ENCODE assay signal across 8 cellular contexts in the genomic region with DNA sequence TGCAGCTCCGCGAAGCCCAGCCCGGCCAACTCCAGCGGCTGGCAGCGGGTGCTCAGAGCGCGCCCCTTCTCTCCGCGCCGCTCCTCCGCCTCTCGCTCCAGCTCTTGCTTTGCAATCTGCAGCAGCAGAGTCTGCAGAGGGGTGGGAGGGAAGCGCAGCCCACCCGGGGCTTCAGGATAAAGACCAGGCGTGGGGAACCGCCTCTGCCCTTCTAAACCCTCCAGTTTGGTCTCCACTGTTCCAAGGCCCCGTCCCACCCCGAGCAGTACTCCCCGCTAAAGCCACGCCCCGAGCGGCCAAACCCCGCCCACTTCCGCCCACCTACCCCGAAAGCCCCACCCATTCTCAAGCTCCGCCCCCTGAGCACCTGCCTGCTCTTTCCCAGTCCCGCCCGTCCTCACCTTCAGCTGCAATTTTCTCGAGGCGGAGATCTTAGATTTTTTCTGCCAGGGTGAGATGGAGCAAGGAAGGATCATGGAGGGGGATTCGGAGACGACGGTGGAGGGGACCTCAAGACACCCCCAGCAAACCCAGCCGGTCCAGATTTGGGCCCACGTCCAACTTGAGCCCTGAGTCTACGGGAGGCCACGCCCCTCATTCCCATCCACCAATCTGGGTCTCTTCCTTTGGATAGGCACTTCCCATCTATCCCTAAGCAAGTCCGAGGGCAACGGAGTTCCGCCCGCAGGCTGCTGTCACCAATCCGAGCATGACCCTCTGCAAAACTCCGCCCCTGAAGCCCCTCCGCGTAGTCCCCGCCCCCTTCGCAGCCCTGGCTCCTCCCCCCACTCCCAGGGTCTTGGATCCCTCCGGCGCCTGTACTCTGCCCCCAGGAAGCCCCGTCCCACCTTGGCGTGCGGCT. TPM values are rescaled to one million over a fixed set of nuclear protein-coding genes. Genes with fewer than 3 reads are reported as not detected.
DNase-seq lines count a peak whose midpoint lies in the region; ATAC-seq lines count a peak whose summit lies in the region.

No MANE protein-coding gene starts in this region.

- peaks cover 29% of the 10 kb centered on the region for H3K27me3 Mint-ChIP-seq in activated CD4-positive, alpha-beta memory T cell treated with anti-CD3 and anti-CD28 coated beads for 36 hours

- ATAC-seq in GM21825 (IDR thresholded peaks at IDR 0.05; ENCODE audit: unreplicated experiment), result no peak
- ATAC-seq in GM19467 (IDR thresholded peaks at IDR 0.05; ENCODE audit: unreplicated experiment), result no peak

- H3K9me3 ChIP-seq in skeletal muscle satellite cell (replicated peaks; ENCODE audit: low read length), result no peaks in the 10 kb centered on the region

- DNase-seq in EH (ENCODE audit: low read depth) (peak; percentile 71), NCI-H1105 treated with DMSO at 0.1 percent for 48 hours (lab: John Stamatoyannopoulos, UW) (peak; percentile 68), cardiac septum (ENCODE audit: low spot score) (peak; percentile 84), AG20443 (ENCODE audit: low spot score) (no peak)
- peak; percentile 60 for DNase-seq in activated CD4-positive, alpha-beta memory T cell treated with anti-CD3 and anti-CD28 coated beads for 36 hours

- intact Hi-C loops in activated CD4-positive, alpha-beta memory T cell treated with anti-CD3 and anti-CD28 coated beads for 36 hours (cut with micrococcal nuclease), result no loop called here
- intact Hi-C loops in cardiac septum (cut with DNase I), result no loop called here

- no peak overlapping the region for H3K27ac Mint-ChIP-seq in activated CD4-positive, alpha-beta memory T cell treated with anti-CD3 and anti-CD28 coated beads for 36 hours

- peaks cover 10% of the 10 kb centered on the region for H3K27me3 ChIP-seq in skeletal muscle satellite cell (ENCODE audit: control insufficient read depth, insufficient read depth, low read length)

- POLR2A ChIA-PET in activated CD4-positive, alpha-beta memory T cell treated with anti-CD3 and anti-CD28 coated beads for 36 hours (lab: Charles Lee), result no interaction called here

- H3K36me3 Mint-ChIP-seq in activated CD4-positive, alpha-beta memory T cell treated with anti-CD3 and anti-CD28 coated beads for 36 hours, result no peaks in the 10 kb centered on the region

- no peak overlapping the region for H3K4me3 ChIP-seq in skeletal muscle satellite cell (ENCODE audit: low read length)

- H3K9me3 Mint-ChIP-seq in activated CD4-positive, alpha-beta memory T cell treated with anti-CD3 and anti-CD28 coated beads for 36 hours, result peaks cover 10% of the 10 kb centered on the region

- H3K4me3 Mint-ChIP-seq in activated CD4-positive, alpha-beta memory T cell treated with anti-CD3 and anti-CD28 coated beads for 36 hours, result no peak overlapping the region

- H3K4me1 Mint-ChIP-seq in activated CD4-positive, alpha-beta memory T cell treated with anti-CD3 and anti-CD28 coated beads for 36 hours (ENCODE audit: low read depth), result peaks cover 18% of the 10 kb centered on the region

- no peak overlapping the region for H3K9ac ChIP-seq in skeletal muscle satellite cell (ENCODE audit: low read depth, low read length)

- H3K4me1 ChIP-seq in skeletal muscle satellite cell (ENCODE audit: control insufficient read depth, insufficient read depth, low read length), result peaks cover 8% of the 10 kb centered on the region

- CTCF ChIA-PET in activated CD4-positive, alpha-beta memory T cell treated with anti-CD3 and anti-CD28 coated beads for 36 hours (lab: Charles Lee), result interaction anchor here (0.9 kb wide), 1 partner anchor 10 kb away, joined by 3 read pairs; no protein-coding TSS in a partner anchor

- H3K36me3 ChIP-seq in skeletal muscle satellite cell (ENCODE audit: insufficient read depth, low read length), result no peaks in the 10 kb centered on the region

- peak overlapping the region; percentile 25 for H3K4me2 ChIP-seq in skeletal muscle satellite cell (ENCODE audit: low read length)

RNA-seq across cellular contexts. Expression of a gene that starts 1.1 kb away (rescaled TPM):
- not detected for total RNA-seq in activated CD4-positive, alpha-beta memory T cell treated with anti-CD3 and anti-CD28 coated beads for 36 hours
- 7,865 TPM for total RNA-seq in cardiac septum
- not detected in 2 replicates for total RNA-seq in skeletal muscle satellite cell (2012; rRNA removed)

RNA-seq across cellular contexts. Expression of a gene that starts 7.4 kb away (rescaled TPM):
- total RNA-seq in activated CD4-positive, alpha-beta memory T cell treated with anti-CD3 and anti-CD28 coated beads for 36 hours, result not detected
- total RNA-seq in cardiac septum, result 187 TPM
- 2.0 and 17.3 TPM in 2 replicates for total RNA-seq in skeletal muscle satellite cell (2012; rRNA removed)

RNA-seq across cellular contexts. Expression of a gene that starts 10.0 kb away (rescaled TPM):
- total RNA-seq in activated CD4-positive, alpha-beta memory T cell treated with anti-CD3 and anti-CD28 coated beads for 36 hours, result not detected
- total RNA-seq in cardiac septum, result 3.4 TPM
- 0.66 and 0.76 TPM in 2 replicates for total RNA-seq in skeletal muscle satellite cell (2012; rRNA removed)

RNA-seq across cellular contexts. Expression of a gene that starts 23.7 kb away (rescaled TPM):
- under 1 TPM in 1 of 2 experiments, not detected in 1; 0.22 TPM for total RNA-seq in activated CD4-positive, alpha-beta memory T cell treated with anti-CD3 and anti-CD28 coated beads for 36 hours
- total RNA-seq in cardiac septum, result 0.30 TPM
- total RNA-seq in skeletal muscle satellite cell (2012; rRNA removed), result 0.76 TPM in 1 of 2 replicates, not detected in the other

RNA-seq across cellular contexts. Expression of a gene that starts 39.0 kb away (rescaled TPM):
- total RNA-seq in activated CD4-positive, alpha-beta memory T cell treated with anti-CD3 and anti-CD28 coated beads for 36 hours, result 10 to 100 TPM; 62.7 to 73.2 TPM
- total RNA-seq in cardiac septum, result 215 TPM
- 42.4 and 51.5 TPM in 2 replicates for total RNA-seq in skeletal muscle satellite cell (2012; rRNA removed)

Comparison
In these comparisons a context has a peak if more than half of its experiments do, and no peak if none do; other contexts are left out.
1. RNA of a gene that starts 1.1 kb away (total RNA-seq): 7,865 TPM in cardiac septum (single experiment); not detected in activated CD4-positive, alpha-beta memory T cell treated with anti-CD3 and anti-CD28 coated beads for 36 hours; every median in the first group is over 1,000 times any median in the second.
2. RNA of a gene that starts 7.4 kb away (total RNA-seq): 187 TPM in cardiac septum (single experiment); not detected in activated CD4-positive, alpha-beta memory T cell treated with anti-CD3 and anti-CD28 coated beads for 36 hours; every median in the first group is over 100 times any median in the second.